In genomic region chr16:74627506-74628220, GRCh38 we compare ENCODE assay signal across 12 cellular contexts. TPM values are rescaled to one million over a fixed set of nuclear protein-coding genes. Genes with fewer than 3 reads are reported as not detected.
DNase-seq lines count a peak whose midpoint lies in the region; ATAC-seq and TF ChIP-seq lines count a peak whose summit lies in the region.
"Had no signal": no experiment of that assay in that cellular context is flagged by ENCODE, and none has a peak within 500 bp of the region (broad histone marks: within the 10 kb centered on the region; RNA-seq: fewer than 3 reads in every experiment).

No MANE protein-coding gene starts in this region.

- peaks cover 0 to 7% (median 0%) of the 10 kb centered on the region in 4 donors for H3K4me1 ChIP-seq in stomach
- H3K4me1 ChIP-seq: BLaER1 treated with 17β-estradiol and CSF1 and Interleukin-3, amounts not matched to agents 10 nM and 100 nM had no signal

- H3K27ac Mint-ChIP-seq in activated naive CD4-positive, alpha-beta T cell treated with anti-CD3 and anti-CD28 coated beads, Interleukin-2, amount 10 ng/mL, durations not matched to agents 7 days and 5 days, result peak overlapping the region; percentile 52
- peak overlapping the region; percentile 25 for H3K27ac Mint-ChIP-seq in activated CD4-positive, alpha-beta memory T cell treated with anti-CD3 and anti-CD28 coated beads, Interleukin-2, amount 10 ng/mL, durations not matched to agents 7 days and 5 days

- H3K36me3 ChIP-seq in stomach, result peaks cover 67 to 100% (median 100%) of the 10 kb centered on the region in 4 donors

- CTCF ChIA-PET in activated naive CD4-positive, alpha-beta T cell treated with anti-CD3 and anti-CD28 coated beads, Interleukin-2, amount 10 ng/mL, durations not matched to agents 7 days and 5 days (lab: Charles Lee), result interaction anchor here (1.4 kb wide), 1 partner anchor 318 kb away, joined by 5 read pairs; no protein-coding TSS in a partner anchor
- CTCF ChIA-PET in activated CD4-positive, alpha-beta memory T cell treated with anti-CD3 and anti-CD28 coated beads, Interleukin-2, amount 10 ng/mL, durations not matched to agents 7 days and 5 days (lab: Charles Lee), result interaction anchor here (1.3 kb wide), 2 partner anchors 22 to 24 kb away, joined by 3 read pairs; no protein-coding TSS in a partner anchor

- peak overlapping the region in 2 of 5 donors; percentile 15 to 32 for H3K27ac ChIP-seq in stomach
- H3K27ac ChIP-seq: BLaER1 treated with 17β-estradiol and CSF1 and Interleukin-3, amounts not matched to agents 10 nM and 100 nM had no signal

- no peak for TF ChIP-seq POLR2A in stomach (IDR thresholded peaks at IDR 0.05)

- peak; percentile 43 for ATAC-seq in left ventricle myocardium superior
- no peak for ATAC-seq in HG03175 (IDR thresholded peaks at IDR 0.05; ENCODE audit: unreplicated experiment)
- no peak for ATAC-seq in GM18907 (IDR thresholded peaks at IDR 0.05; ENCODE audit: unreplicated experiment)

- H3K36me3 Mint-ChIP-seq in activated naive CD4-positive, alpha-beta T cell treated with anti-CD3 and anti-CD28 coated beads, Interleukin-2, amount 10 ng/mL, durations not matched to agents 7 days and 5 days, result peaks cover 80% of the 10 kb centered on the region
- H3K36me3 Mint-ChIP-seq in activated CD4-positive, alpha-beta memory T cell treated with anti-CD3 and anti-CD28 coated beads, Interleukin-2, amount 10 ng/mL, durations not matched to agents 7 days and 5 days (ENCODE audit: low read depth), result peaks cover 90% of the 10 kb centered on the region

- no peaks in the 10 kb centered on the region for H3K9me3 ChIP-seq in stomach
- H3K9me3 ChIP-seq: BLaER1 treated with 17β-estradiol and CSF1 and Interleukin-3, amounts not matched to agents 10 nM and 100 nM had no signal

- WGBS in stomach, 5 donors, result 66 to 81% (median 75%) methylated on average over 4 to 6 of the region's 6 CpGs

- no peak for TF ChIP-seq CTCF in stomach (IDR thresholded peaks at IDR 0.05)

- intact Hi-C loops in left ventricle myocardium superior (cut with micrococcal nuclease), result loop anchor here (10.0 kb wide), 1 partner anchor 153 kb away; no protein-coding TSS in a partner anchor
- intact Hi-C loops in stomach (cut with DNase I; ENCODE audit: low total_unique reads), result no loop called here

- H3K9me3 Mint-ChIP-seq in activated naive CD4-positive, alpha-beta T cell treated with anti-CD3 and anti-CD28 coated beads, Interleukin-2, amount 10 ng/mL, durations not matched to agents 7 days and 5 days, result no peaks in the 10 kb centered on the region
- no peaks in the 10 kb centered on the region for H3K9me3 Mint-ChIP-seq in activated CD4-positive, alpha-beta memory T cell treated with anti-CD3 and anti-CD28 coated beads, Interleukin-2, amount 10 ng/mL, durations not matched to agents 7 days and 5 days

- no peak for DNase-seq in activated naive CD4-positive, alpha-beta T cell treated with anti-CD3 and anti-CD28 coated beads, Interleukin-2, amount 10 ng/mL, durations not matched to agents 7 days and 5 days
- no peak for DNase-seq in activated naive CD4-positive, alpha-beta T cell (lab: John Stamatoyannopoulos, UW)
- no peak for DNase-seq in activated CD4-positive, alpha-beta memory T cell treated with anti-CD3 and anti-CD28 coated beads, Interleukin-2, amount 10 ng/mL, durations not matched to agents 7 days and 5 days
- no peak for DNase-seq in left ventricle myocardium superior
- peak; percentile 23 for DNase-seq in stomach
- DNase-seq in HT-29 (ENCODE audit: low spot score), result no peak
- DNase-seq: mesendoderm, NCI-H1092, NCI-H748 treated with DMSO at 0.1 percent for 48 hours had no signal

- H3K27me3 Mint-ChIP-seq in activated naive CD4-positive, alpha-beta T cell treated with anti-CD3 and anti-CD28 coated beads, Interleukin-2, amount 10 ng/mL, durations not matched to agents 7 days and 5 days, result no peaks in the 10 kb centered on the region
- no peaks in the 10 kb centered on the region for H3K27me3 Mint-ChIP-seq in activated CD4-positive, alpha-beta memory T cell treated with anti-CD3 and anti-CD28 coated beads, Interleukin-2, amount 10 ng/mL, durations not matched to agents 7 days and 5 days

- H3K27me3 ChIP-seq in stomach, result no peaks in the 10 kb centered on the region
- H3K27me3 ChIP-seq: BLaER1 treated with 17β-estradiol and CSF1 and Interleukin-3, amounts not matched to agents 10 nM and 100 nM had no signal

- POLR2A ChIA-PET in activated CD4-positive, alpha-beta memory T cell treated with anti-CD3 and anti-CD28 coated beads, Interleukin-2, amount 10 ng/mL, durations not matched to agents 7 days and 5 days (lab: Charles Lee), result no interaction called here

- H3K4me3 Mint-ChIP-seq in activated naive CD4-positive, alpha-beta T cell treated with anti-CD3 and anti-CD28 coated beads, Interleukin-2, amount 10 ng/mL, durations not matched to agents 7 days and 5 days, result no peak overlapping the region
- no peak overlapping the region for H3K4me3 Mint-ChIP-seq in activated CD4-positive, alpha-beta memory T cell treated with anti-CD3 and anti-CD28 coated beads, Interleukin-2, amount 10 ng/mL, durations not matched to agents 7 days and 5 days

- no peak overlapping the region for H3K4me3 ChIP-seq in stomach
- H3K4me3 ChIP-seq: BLaER1 treated with 17β-estradiol and CSF1 and Interleukin-3, amounts not matched to agents 10 nM and 100 nM had no signal

- TF ChIP-seq EP300 in stomach (IDR thresholded peaks at IDR 0.05), result no peak

- H3K4me1 Mint-ChIP-seq in activated naive CD4-positive, alpha-beta T cell treated with anti-CD3 and anti-CD28 coated beads, Interleukin-2, amount 10 ng/mL, durations not matched to agents 7 days and 5 days, result peaks cover 8% of the 10 kb centered on the region
- peaks cover 27% of the 10 kb centered on the region for H3K4me1 Mint-ChIP-seq in activated CD4-positive, alpha-beta memory T cell treated with anti-CD3 and anti-CD28 coated beads, Interleukin-2, amount 10 ng/mL, durations not matched to agents 7 days and 5 days

RNA-seq across cellular contexts. Expression of gene GLG1, which starts 20.7 kb away (rescaled TPM):
- total RNA-seq in activated CD4-positive, alpha-beta memory T cell treated with anti-CD3 and anti-CD28 coated beads, Interleukin-2, amount 10 ng/mL, durations not matched to agents 7 days and 5 days, result 100 to 1,000 TPM; 130 to 132 TPM
- total RNA-seq in left ventricle myocardium superior (80.0 TPM), stomach (100 to 1,000 TPM in 1 of 5 donors, 10 to 100 TPM in 4; 35.3 to 151 (median 83.6) TPM)
- 10 to 100 TPM in 2 of 3 donors, 1 to 10 TPM in 1; 7.6 to 18.8 (median 14.6) TPM for polyA plus RNA-seq in stomach
- total RNA-seq in HT-29 (2014; rRNA removed; shearing (Covaris generic)), result 78.9 and 79.5 TPM in 2 replicates

RNA-seq across cellular contexts. Expression of gene RFWD3, which starts 39.0 kb away (rescaled TPM):
- 100 to 1,000 TPM in 1 of 2 experiments, 10 to 100 TPM in 1; 99.5 to 107 TPM for total RNA-seq in activated CD4-positive, alpha-beta memory T cell treated with anti-CD3 and anti-CD28 coated beads, Interleukin-2, amount 10 ng/mL, durations not matched to agents 7 days and 5 days
- 4.6 TPM for total RNA-seq in left ventricle myocardium superior
- total RNA-seq in stomach, result 10 to 100 TPM; 11.0 to 65.6 (median 16.3) TPM
- 1 to 10 TPM; 4.1 to 6.7 (median 4.5) TPM for polyA plus RNA-seq in stomach
- 42.5 and 52.4 TPM in 2 replicates for total RNA-seq in HT-29 (2014; rRNA removed; shearing (Covaris generic))
